Comparison of ENCODE assay signal across 17 cellular contexts in the genomic region with DNA sequence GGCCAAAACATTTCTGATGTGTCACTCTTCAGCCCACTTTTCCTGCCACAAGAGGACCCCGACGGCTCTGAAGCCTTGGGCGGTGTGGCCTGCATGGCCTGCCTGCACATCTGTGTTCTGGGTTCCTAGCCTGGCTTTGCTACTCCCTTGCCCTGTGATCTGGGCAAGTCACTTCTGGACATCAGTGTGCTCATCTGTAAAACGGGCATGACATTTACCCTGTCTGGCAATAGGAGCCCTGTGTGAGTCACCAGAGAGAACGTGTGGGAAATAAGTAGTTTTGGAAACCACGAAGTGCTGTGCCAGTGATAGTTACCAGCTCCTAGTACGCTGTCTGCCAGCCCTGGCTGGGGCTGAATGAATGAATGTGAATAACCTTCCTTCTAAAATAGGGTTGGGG.
DNase-seq lines count a peak whose midpoint lies in the region; ATAC-seq and TF ChIP-seq lines count a peak whose summit lies in the region.
"Had no signal": no experiment of that assay in that cellular context is flagged by ENCODE, and none has a peak within 500 bp of the region (broad histone marks: within the 10 kb centered on the region; RNA-seq: fewer than 3 reads in every experiment).

No MANE protein-coding gene starts in this region.

- no peaks in the 10 kb centered on the region for H3K9me3 Mint-ChIP-seq in T-cell
- H3K9me3 Mint-ChIP-seq: natural killer cell had no signal

- H3K27me3 Mint-ChIP-seq in T-cell, result peaks cover 7 to 17% of the 10 kb centered on the region in 2 donors

- no peaks in the 10 kb centered on the region for H3K27me3 ChIP-seq in adipocyte (replicated peaks; ENCODE audit: control insufficient read depth, insufficient read depth, low read length)
- H3K27me3 ChIP-seq: BLaER1 treated with 17β-estradiol and CSF1 and Interleukin-3, amounts not matched to agents 10 nM and 100 nM; sigmoid colon had no signal

- H3K36me3 ChIP-seq in adipocyte (ENCODE audit: control insufficient read depth, insufficient read depth, low read length, severe bottlenecking), result no peaks in the 10 kb centered on the region
- H3K36me3 ChIP-seq: BLaER1 treated with 17β-estradiol and CSF1 and Interleukin-3, amounts not matched to agents 10 nM and 100 nM; HAP-1; heart right ventricle; sigmoid colon had no signal

- H3K4me1 ChIP-seq in adipocyte (ENCODE audit: control insufficient read depth, insufficient read depth, low read length), result peaks cover 17% of the 10 kb centered on the region
- H3K4me1 ChIP-seq: HAP-1, heart right ventricle had no signal

- no peak for ATAC-seq in T-cell (replicated peaks in 1 of 4)
- ATAC-seq in HG02678 (IDR thresholded peaks at IDR 0.05; ENCODE audit: unreplicated experiment), result no peak
- ATAC-seq: heart right ventricle, left lobe of liver, natural killer cell had no signal

- H3K4me3 ChIP-seq in HFF-Myc (replicated peaks; ENCODE audit: low read depth, low read length) (no peak overlapping the region), adipocyte (ENCODE audit: low read length) (no peak overlapping the region), foreskin fibroblast (ENCODE audit: low read depth in 1 of 2, low read length in 2 of 2) (no peak overlapping the region)
- H3K4me3 ChIP-seq: BLaER1 treated with 17β-estradiol and CSF1 and Interleukin-3, amounts not matched to agents 10 nM and 100 nM; HAP-1; heart right ventricle; sigmoid colon had no signal

- no peak overlapping the region for H3K27ac Mint-ChIP-seq in T-cell
- H3K27ac Mint-ChIP-seq: natural killer cell had no signal

- DNase-seq in AG08395 (ENCODE audit: low spot score) (peak; percentile 24), HFF-Myc (ENCODE audit: extremely low read depth, low read depth) (peak; percentile 43), adipocyte (ENCODE audit: low read depth) (peak; percentile 54), foreskin fibroblast (peak; percentile 43 to 56), COLO668 (lab: John Stamatoyannopoulos, UW; ENCODE audit: unreplicated experiment) (no peak), SIG-M5 (lab: John Stamatoyannopoulos, UW) (no peak), T-cell (no peak)
- DNase-seq: amygdala, GDM1, heart right ventricle, natural killer cell, NCI-H1436 treated with DMSO at 0.1 percent for 48 hours, sigmoid colon had no signal

- no peak overlapping the region for H3K4me3 Mint-ChIP-seq in T-cell
- H3K4me3 Mint-ChIP-seq: natural killer cell had no signal

- peaks cover 12 to 29% (median 14%) of the 10 kb centered on the region in 3 donors for H3K4me1 Mint-ChIP-seq in T-cell

- H3K36me3 Mint-ChIP-seq in T-cell, result no peaks in the 10 kb centered on the region
- H3K36me3 Mint-ChIP-seq: natural killer cell had no signal

- H3K9ac ChIP-seq in adipocyte (ENCODE audit: low read length), result no peak overlapping the region
- H3K9ac ChIP-seq: BLaER1 treated with 17β-estradiol and CSF1 and Interleukin-3, amounts not matched to agents 10 nM and 100 nM had no signal

- H3K9me3 ChIP-seq in adipocyte (ENCODE audit: control insufficient read depth, low read length), result no peaks in the 10 kb centered on the region
- H3K9me3 ChIP-seq: BLaER1 treated with 17β-estradiol and CSF1 and Interleukin-3, amounts not matched to agents 10 nM and 100 nM; HAP-1; heart right ventricle; sigmoid colon had no signal

- POLR2A ChIA-PET in T-cell (lab: Charles Lee), result no interaction called here

- CTCF ChIA-PET in T-cell (lab: Charles Lee), result no interaction called here

- no peak for TF ChIP-seq CTCF in HFF-Myc (IDR thresholded peaks at IDR 0.05; ENCODE audit: low read depth, low read length, missing control alignments)
- TF ChIP-seq CTCF in foreskin fibroblast (IDR thresholded peaks at IDR 0.05; ENCODE audit: low read depth, low read length), result no peak

Comparison
In these comparisons a context has a peak if more than half of its experiments do, and no peak if none do; other contexts are left out.
1. DNase-seq: peak in AG08395 (single experiment), HFF-Myc (single experiment), adipocyte (single experiment) and foreskin fibroblast (2 of 2); none in COLO668 (single experiment), SIG-M5 (single experiment) and T-cell (0 of 34).